21 cellular contexts compared by ENCODE assay signal in genomic region chr7:63233881-63234280, GRCh38.
"Had no signal": no experiment of that assay in that cellular context is flagged by ENCODE, and none has a peak within 500 bp of the region (broad histone marks: within the 10 kb centered on the region; RNA-seq: fewer than 3 reads in every experiment).

No MANE protein-coding gene starts in this region.

- H3K9me3 ChIP-seq: lower lobe of right lung had no signal

- DNase-seq: dermis blood vessel endothelial cell; dorsolateral prefrontal cortex; effector CD4-positive, alpha-beta T cell; effector memory CD4-positive, alpha-beta T cell; foreskin keratinocyte; heart left ventricle; hypothalamus; islet precursor cell; kidney; kidney glomerular epithelial cell; left lung; left ventricle myocardium superior; lower lobe of right lung; mesenchymal stem cell; mucosa of descending colon; naive B cell; naive thymus-derived CD8-positive, alpha-beta T cell had no signal

- H3K4me1 ChIP-seq: esophagus muscularis mucosa, foreskin keratinocyte, gastroesophageal sphincter, heart left ventricle, left lung, lower lobe of right lung had no signal

- ATAC-seq: foreskin keratinocyte; gastroesophageal sphincter; heart left ventricle; left lung; left ventricle myocardium superior; mucosa of descending colon; naive thymus-derived CD8-positive, alpha-beta T cell had no signal

- H3K36me3 ChIP-seq: esophagus muscularis mucosa, gastroesophageal sphincter, heart left ventricle, left lung, lower lobe of right lung had no signal

- H3K4me3 ChIP-seq: coronary artery, dorsolateral prefrontal cortex, esophagus muscularis mucosa, gastroesophageal sphincter, heart left ventricle, hepatocyte, left lung, lower lobe of right lung, mucosa of descending colon had no signal

- H3K27ac ChIP-seq: coronary artery, dorsolateral prefrontal cortex, esophagus muscularis mucosa, foreskin keratinocyte, gastroesophageal sphincter, heart left ventricle, hepatocyte, left lung, lower lobe of right lung had no signal

- H3K27me3 ChIP-seq: dorsolateral prefrontal cortex, esophagus muscularis mucosa, foreskin keratinocyte, gastroesophageal sphincter, heart left ventricle, hepatocyte, left lung had no signal
